In the genomic region with DNA sequence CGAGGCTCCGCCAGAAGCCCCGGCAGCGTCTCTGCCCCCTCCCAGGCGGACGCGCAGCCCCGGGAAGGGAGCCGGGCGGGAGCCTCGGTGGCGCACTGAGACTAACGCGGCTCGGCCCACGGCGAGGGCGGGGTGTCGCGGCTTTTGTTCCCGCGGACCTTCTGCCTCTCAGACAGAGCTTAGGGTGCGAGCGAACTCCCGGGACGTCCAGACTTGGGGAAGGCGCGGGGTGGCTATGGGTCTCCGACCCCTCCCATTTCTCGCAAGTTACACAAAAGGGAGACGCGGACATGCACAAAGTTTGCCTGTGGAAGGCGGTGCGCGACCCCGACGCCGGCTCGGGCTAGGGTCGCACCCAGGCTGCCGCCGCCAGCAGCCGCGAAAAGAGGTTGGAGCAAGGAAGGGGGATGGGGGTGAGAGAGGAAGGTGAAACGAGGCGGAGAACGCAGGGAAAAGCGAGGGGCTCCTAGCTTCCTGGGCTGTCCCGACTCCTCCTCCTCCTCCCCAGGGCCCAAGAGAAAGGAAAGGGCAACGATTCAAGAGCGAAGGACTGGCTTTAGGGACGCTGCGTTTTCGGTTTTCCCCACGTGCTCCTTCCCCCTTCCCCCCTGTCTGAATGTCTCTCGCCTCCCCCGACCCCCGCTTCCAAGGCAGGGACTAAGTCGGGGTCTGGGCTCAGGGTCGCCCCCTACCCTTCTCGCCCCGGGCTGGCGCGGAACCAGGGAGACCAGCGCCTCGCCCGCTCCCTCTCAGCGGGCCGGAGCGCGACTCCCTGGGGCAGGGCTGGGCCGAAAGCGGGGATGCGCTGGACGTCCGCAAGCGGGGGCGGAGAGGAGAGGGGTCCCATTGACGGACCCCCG, we compare ENCODE assay signal across 8 cellular contexts. TPM values are rescaled to one million over a fixed set of nuclear protein-coding genes. Genes with fewer than 3 reads are reported as not detected.
DNase-seq lines count a peak whose midpoint lies in the region; ATAC-seq and TF ChIP-seq lines count a peak whose summit lies in the region.

No MANE protein-coding gene starts in this region.

- peak overlapping the region; percentile 69 for H3K27ac Mint-ChIP-seq in stimulated activated effector memory CD8-positive, alpha-beta T cell treated with anti-CD3 and anti-CD28 coated beads, Interleukin-12 subunit alpha, Interleukin-12 subunit beta, amount 100 ng/mL, for 72 hours

- ATAC-seq in GM19043 (IDR thresholded peaks at IDR 0.05; ENCODE audit: low read depth, unreplicated experiment) (peak; percentile 23), HG03280 (IDR thresholded peaks at IDR 0.05; ENCODE audit: unreplicated experiment) (peak; percentile 18)
- ATAC-seq in stimulated activated effector memory CD8-positive, alpha-beta T cell treated with anti-CD3 and anti-CD28 coated beads, Interleukin-12 subunit alpha, Interleukin-12 subunit beta, amount 100 ng/mL, for 72 hours, result peak; percentile 53

- H3K36me3 Mint-ChIP-seq in stimulated activated effector memory CD8-positive, alpha-beta T cell treated with anti-CD3 and anti-CD28 coated beads, Interleukin-12 subunit alpha, Interleukin-12 subunit beta, amount 100 ng/mL, for 72 hours, result no peaks in the 10 kb centered on the region

- peak overlapping the region; percentile 79 for H3K4me3 Mint-ChIP-seq in stimulated activated effector memory CD8-positive, alpha-beta T cell treated with anti-CD3 and anti-CD28 coated beads, Interleukin-12 subunit alpha, Interleukin-12 subunit beta, amount 100 ng/mL, for 72 hours

- H3K9me3 Mint-ChIP-seq in stimulated activated effector memory CD8-positive, alpha-beta T cell treated with anti-CD3 and anti-CD28 coated beads, Interleukin-12 subunit alpha, Interleukin-12 subunit beta, amount 100 ng/mL, for 72 hours, result no peaks in the 10 kb centered on the region

- peaks cover 23% of the 10 kb centered on the region for H3K4me1 Mint-ChIP-seq in stimulated activated effector memory CD8-positive, alpha-beta T cell treated with anti-CD3 and anti-CD28 coated beads, Interleukin-12 subunit alpha, Interleukin-12 subunit beta, amount 100 ng/mL, for 72 hours

- no peak for TF ChIP-seq CTCF in epithelial cell of proximal tubule (conservative IDR thresholded peaks at IDR 0.05; ENCODE audit: low read depth, low read length)

- peak overlapping the region; percentile 88 for H3K4me3 ChIP-seq in epithelial cell of proximal tubule (ENCODE audit: low read depth, low read length)

- DNase-seq in AG20443 (ENCODE audit: low spot score) (peak; percentile 80), NCI-H510A treated with DMSO at 0.1 percent for 48 hours (lab: John Stamatoyannopoulos, UW) (peak; percentile 52), activated T-cell treated with anti-CD3 and anti-CD28 coated beads for 1 hour (ENCODE audit: low read depth) (peak; percentile 30), epithelial cell of proximal tubule (ENCODE audit: low read depth) (no peak), midbrain (lab: John Stamatoyannopoulos, UW) (peak; percentile 78)
- DNase-seq in stimulated activated effector memory CD8-positive, alpha-beta T cell treated with anti-CD3 and anti-CD28 coated beads, Interleukin-12 subunit alpha, Interleukin-12 subunit beta, amount 100 ng/mL, for 72 hours (ENCODE audit: low spot score in 2 of 2), result peak; percentile 9 to 48

RNA-seq across cellular contexts. Expression of gene APP, which starts 0.7 kb away (rescaled TPM):
- 205 and 510 TPM in 2 replicates for total RNA-seq in epithelial cell of proximal tubule
